10 cellular contexts compared by ENCODE assay signal in genomic region chr7:98771519-98772241, GRCh38.
DNase-seq lines count a peak whose midpoint lies in the region; ATAC-seq and TF ChIP-seq lines count a peak whose summit lies in the region.
"Had no signal": no experiment of that assay in that cellular context is flagged by ENCODE, and none has a peak within 500 bp of the region (broad histone marks: within the 10 kb centered on the region; RNA-seq: fewer than 3 reads in every experiment).

No MANE protein-coding gene starts in this region.

- H3K4me1 Mint-ChIP-seq in nephron progenitor cell = peaks cover 40% of the 10 kb centered on the region
- no peaks in the 10 kb centered on the region for H3K4me1 Mint-ChIP-seq in natural killer cell treated with Interleukin-12 subunit alpha and Interleukin-12 subunit beta and Interleukin-15 and Interleukin-18, amount 100 ng/mL, for 72 hours (ENCODE audit: low read depth in 2 of 2)

- H3K4me3 ChIP-seq in cardiac fibroblast (replicated peaks in 1 of 2; ENCODE audit: low read depth in 2 of 2, low read length in 2 of 2) = no peak overlapping the region
- H3K4me3 ChIP-seq: right lobe of liver had no signal

- H3K4me3 Mint-ChIP-seq in nephron progenitor cell = peak overlapping the region; percentile 33
- no peak overlapping the region for H3K4me3 Mint-ChIP-seq in natural killer cell treated with Interleukin-12 subunit alpha and Interleukin-12 subunit beta and Interleukin-15 and Interleukin-18, amount 100 ng/mL, for 72 hours

- no peaks in the 10 kb centered on the region for H3K9me3 Mint-ChIP-seq in nephron progenitor cell
- H3K9me3 Mint-ChIP-seq in natural killer cell treated with Interleukin-12 subunit alpha and Interleukin-12 subunit beta and Interleukin-15 and Interleukin-18, amount 100 ng/mL, for 72 hours = no peaks in the 10 kb centered on the region

- peak overlapping the region; percentile 72 for H3K27ac Mint-ChIP-seq in nephron progenitor cell
- H3K27ac Mint-ChIP-seq in natural killer cell treated with Interleukin-12 subunit alpha and Interleukin-12 subunit beta and Interleukin-15 and Interleukin-18, amount 100 ng/mL, for 72 hours = no peak overlapping the region

- ATAC-seq in HG03460 (IDR thresholded peaks at IDR 0.05; ENCODE audit: unreplicated experiment) (peak; percentile 49), HG02840 (IDR thresholded peaks at IDR 0.05; ENCODE audit: low FRiP score, unreplicated experiment) (no peak)
- ATAC-seq in natural killer cell treated with Interleukin-12 subunit alpha and Interleukin-12 subunit beta and Interleukin-15 and Interleukin-18, amount 100 ng/mL, for 72 hours = no peak

- TF ChIP-seq CTCF in cardiac fibroblast (IDR thresholded peaks at IDR 0.05; ENCODE audit: low read depth, low read length) (no peak), nephron progenitor cell (IDR thresholded peaks at IDR 0.05) (no peak)

- H3K36me3 Mint-ChIP-seq in nephron progenitor cell (ENCODE audit: low read depth) = no peaks in the 10 kb centered on the region
- H3K36me3 Mint-ChIP-seq in natural killer cell treated with Interleukin-12 subunit alpha and Interleukin-12 subunit beta and Interleukin-15 and Interleukin-18, amount 100 ng/mL, for 72 hours = no peaks in the 10 kb centered on the region

- DNase-seq in DMS 273 (lab: John Stamatoyannopoulos, UW; ENCODE audit: unreplicated experiment) (peak; percentile 96), cardiac fibroblast (ENCODE audit: low read depth in 2 of 2) (peak; percentile 57 to 60), nephron progenitor cell (no peak), NCI-H1436 (lab: John Stamatoyannopoulos, UW) (no peak)
- no peak for DNase-seq in activated CD4-positive, alpha-beta T cell treated with anti-CD3 and anti-CD28 coated beads, Interleukin-2, amount 50 U/mL, for 48 hours
- DNase-seq in natural killer cell treated with Interleukin-12 subunit alpha and Interleukin-12 subunit beta and Interleukin-15 and Interleukin-18, amount 100 ng/mL, for 72 hours (ENCODE audit: low spot score) = no peak
- DNase-seq: activated CD4-positive, alpha-beta T cell treated with anti-CD3 and anti-CD28 coated beads for 1 hour; right lobe of liver had no signal

- peaks cover 14% of the 10 kb centered on the region for H3K27me3 Mint-ChIP-seq in nephron progenitor cell (ENCODE audit: low read depth, poor library complexity)
- peaks cover 8 to 26% of the 10 kb centered on the region in 2 donors for H3K27me3 Mint-ChIP-seq in natural killer cell treated with Interleukin-12 subunit alpha and Interleukin-12 subunit beta and Interleukin-15 and Interleukin-18, amount 100 ng/mL, for 72 hours

Comparison
In these comparisons a context has a peak if more than half of its experiments do, and no peak if none do; other contexts are left out.
1. DNase-seq: peak in DMS 273 (single experiment) and cardiac fibroblast (2 of 2); none in nephron progenitor cell (single experiment), activated CD4-positive, alpha-beta T cell treated with anti-CD3 and anti-CD28 coated beads, Interleukin-2, amount 50 U/mL, for 48 hours (0 of 2), NCI-H1436 (single experiment) and natural killer cell treated with Interleukin-12 subunit alpha and Interleukin-12 subunit beta and Interleukin-15 and Interleukin-18, amount 100 ng/mL, for 72 hours (single experiment).